ENCODE assay signal across 9 cellular contexts in the genomic region with DNA sequence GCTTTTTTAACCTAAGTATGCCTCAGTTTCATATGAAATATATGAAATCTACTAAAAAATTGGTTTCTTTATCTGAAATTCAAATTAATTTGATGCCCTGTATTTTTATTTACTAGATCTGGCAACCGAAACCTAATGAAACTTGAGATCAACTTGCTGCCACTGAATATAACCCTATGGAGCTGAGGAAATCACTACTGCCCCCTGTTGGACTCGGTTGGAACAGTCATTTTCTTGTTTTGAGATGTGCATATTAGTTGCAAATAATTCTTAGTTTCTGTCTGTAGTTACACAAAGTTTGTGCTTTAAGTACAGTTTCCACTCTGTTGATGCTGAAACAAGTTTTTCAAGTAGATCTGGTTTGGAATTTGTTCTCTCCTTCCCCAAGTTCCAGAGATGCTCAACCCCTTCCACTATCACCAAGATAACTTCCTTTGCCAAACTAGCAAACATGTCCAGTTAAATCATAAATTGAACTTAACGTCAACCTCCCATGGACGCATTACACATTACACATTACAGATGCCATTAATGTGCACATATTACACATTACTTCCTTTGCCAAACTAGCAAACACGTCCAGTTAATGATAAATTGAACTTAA. TPM values are rescaled to one million over a fixed set of nuclear protein-coding genes. Genes with fewer than 3 reads are reported as not detected.
A peak's percentile ranks its signal among the peaks of the same experiment; 100 is the strongest.
DNase-seq lines count a peak whose midpoint lies in the region; ATAC-seq and TF ChIP-seq lines count a peak whose summit lies in the region.
"Had no signal": no experiment of that assay in that cellular context is flagged by ENCODE, and none has a peak within 500 bp of the region (broad histone marks: within the 10 kb centered on the region; RNA-seq: fewer than 3 reads in every experiment).

No MANE protein-coding gene starts in this region.

- DNase-seq in ELR (ENCODE audit: low read depth) (peak; percentile 56), RKO (ENCODE audit: low spot score) (peak; percentile 52), astrocyte of the spinal cord (ENCODE audit: low read depth, low spot score) (peak; percentile 59), islet precursor cell (peak; percentile 57), GF-D8 (lab: John Stamatoyannopoulos, UW) (no peak)
- peak; percentile 68 for DNase-seq in Jurkat, Clone E6-1 (ENCODE audit: low read depth, low spot score)
- DNase-seq in stimulated activated CD4-positive, alpha-beta T cell treated with anti-CD3 and anti-CD28 coated beads, Interleukin-4, amount 100 ng/mL, for 4 hours = peak; percentile 4 to 15

- ATAC-seq in GM18520 (IDR thresholded peaks at IDR 0.05; ENCODE audit: unreplicated experiment) = no peak
- ATAC-seq: activated naive CD4-positive, alpha-beta T cell treated with anti-CD3 and anti-CD28 coated beads, Interleukin-2, amount 50 U/mL, for 72 hours had no signal

- peak; percentile 75 for TF ChIP-seq CTCF in astrocyte of the spinal cord (IDR thresholded peaks at IDR 0.05; ENCODE audit: low read depth, low read length)

- in situ Hi-C loops in astrocyte of the spinal cord (cut with HindIII; ENCODE audit: low sequenced_read_pairs) = no loop called here

- H3K4me3 ChIP-seq in Jurkat, Clone E6-1 (ENCODE audit: low read length) = no peak overlapping the region
- H3K4me3 ChIP-seq in astrocyte of the spinal cord (ENCODE audit: low read depth, low read length) = no peak overlapping the region

RNA-seq across cellular contexts. Expression of a gene that starts 22.2 kb away (rescaled TPM):
- polyA plus RNA-seq in Jurkat, Clone E6-1 (2012; ENCODE audit: insufficient read depth, insufficient read length) = 114 TPM
